In the genomic region with DNA sequence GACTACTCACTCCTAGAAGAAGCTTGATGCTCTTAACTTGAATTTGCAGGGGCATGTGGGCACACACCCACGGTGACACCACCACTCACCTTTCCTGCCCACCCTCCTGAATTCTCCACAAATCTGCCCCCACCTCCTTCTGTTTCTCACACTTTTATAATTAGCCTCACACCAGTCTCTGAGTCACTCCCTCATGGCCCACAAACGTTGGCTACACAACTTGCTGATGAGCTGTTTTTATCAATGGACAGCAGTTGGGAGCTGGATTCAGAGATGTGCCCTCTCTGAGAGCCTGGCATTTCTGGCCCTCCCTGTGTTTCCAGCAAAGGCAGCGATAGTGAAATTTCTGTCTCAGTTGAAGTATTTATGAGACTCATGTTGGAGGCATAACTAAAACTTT, we compare ENCODE assay signal across 13 cellular contexts. TPM values are rescaled to one million over a fixed set of nuclear protein-coding genes. Genes with fewer than 3 reads are reported as not detected.
DNase-seq lines count a peak whose midpoint lies in the region; ATAC-seq and TF ChIP-seq lines count a peak whose summit lies in the region.
"Had no signal": no experiment of that assay in that cellular context is flagged by ENCODE, and none has a peak within 500 bp of the region (broad histone marks: within the 10 kb centered on the region; RNA-seq: fewer than 3 reads in every experiment).

No MANE protein-coding gene starts in this region.

- H3K27ac Mint-ChIP-seq in CD8-positive, alpha-beta T cell: no peak overlapping the region
- peak overlapping the region; percentile 73 for H3K27ac Mint-ChIP-seq in activated T-helper 17 cell treated with anti-CD3 and anti-CD28 coated beads, Interleukin-2, amount 50 U/mL, for 72 hours
- H3K27ac Mint-ChIP-seq: endodermal cell had no signal

- H3K4me1 ChIP-seq in CD8-positive, alpha-beta T cell (ENCODE audit: insufficient read depth, low read length): peaks cover 6% of the 10 kb centered on the region
- peaks cover 0 to 14% of the 10 kb centered on the region in 2 donors for H3K4me1 ChIP-seq in left lung
- H3K4me1 ChIP-seq: Caco-2, right lobe of liver had no signal

- H3K27me3 ChIP-seq in CD8-positive, alpha-beta T cell (ENCODE audit: insufficient read depth, low read length): no peaks in the 10 kb centered on the region
- no peaks in the 10 kb centered on the region for H3K27me3 ChIP-seq in left lung
- H3K27me3 ChIP-seq: right lobe of liver had no signal

- no peaks in the 10 kb centered on the region for H3K9me3 Mint-ChIP-seq in CD8-positive, alpha-beta T cell
- no peaks in the 10 kb centered on the region for H3K9me3 Mint-ChIP-seq in activated T-helper 17 cell treated with anti-CD3 and anti-CD28 coated beads, Interleukin-2, amount 50 U/mL, for 72 hours
- H3K9me3 Mint-ChIP-seq: endodermal cell had no signal

- peaks cover 18% of the 10 kb centered on the region for H3K4me1 Mint-ChIP-seq in CD8-positive, alpha-beta T cell (ENCODE audit: low read depth)
- peaks cover 16% of the 10 kb centered on the region for H3K4me1 Mint-ChIP-seq in activated T-helper 17 cell treated with anti-CD3 and anti-CD28 coated beads, Interleukin-2, amount 50 U/mL, for 72 hours

- H3K4me3 Mint-ChIP-seq in CD8-positive, alpha-beta T cell: peak overlapping the region; percentile 69
- H3K4me3 Mint-ChIP-seq in activated T-helper 17 cell treated with anti-CD3 and anti-CD28 coated beads, Interleukin-2, amount 50 U/mL, for 72 hours: peak overlapping the region; percentile 52
- H3K4me3 Mint-ChIP-seq: endodermal cell had no signal

- TF ChIP-seq CTCF in CD8-positive, alpha-beta T cell (IDR thresholded peaks at IDR 0.05): no peak
- no peak for TF ChIP-seq CTCF in left lung (IDR thresholded peaks at IDR 0.05)

- no peak overlapping the region for H3K4me3 ChIP-seq in CD8-positive, alpha-beta T cell (ENCODE audit: low read depth, low read length)
- no peak overlapping the region for H3K4me3 ChIP-seq in left lung
- H3K4me3 ChIP-seq: right lobe of liver had no signal

- no peak overlapping the region for H3K27ac ChIP-seq in CD8-positive, alpha-beta T cell (ENCODE audit: low read depth, low read length)
- no peak overlapping the region for H3K27ac ChIP-seq in left lung
- H3K27ac ChIP-seq: KMS-11, right lobe of liver had no signal

- no peaks in the 10 kb centered on the region for H3K36me3 Mint-ChIP-seq in CD8-positive, alpha-beta T cell
- no peaks in the 10 kb centered on the region for H3K36me3 Mint-ChIP-seq in activated T-helper 17 cell treated with anti-CD3 and anti-CD28 coated beads, Interleukin-2, amount 50 U/mL, for 72 hours (ENCODE audit: low read depth)

- no peaks in the 10 kb centered on the region for H3K9me3 ChIP-seq in CD8-positive, alpha-beta T cell (ENCODE audit: low read length)
- no peaks in the 10 kb centered on the region for H3K9me3 ChIP-seq in left lung
- H3K9me3 ChIP-seq: Caco-2, right lobe of liver had no signal

- ATAC-seq in CD8-positive, alpha-beta T cell: peak; percentile 54
- ATAC-seq in activated T-helper 17 cell treated with anti-CD3 and anti-CD28 coated beads, Interleukin-2, amount 50 U/mL, for 72 hours (replicated peaks): peak; percentile 80
- ATAC-seq in left lung: peak; percentile 29
- no peak for ATAC-seq in HG03108 (IDR thresholded peaks at IDR 0.05; ENCODE audit: unreplicated experiment)
- ATAC-seq in GM18870 (IDR thresholded peaks at IDR 0.05; ENCODE audit: unreplicated experiment): no peak
- no peak for ATAC-seq in GM21619 (IDR thresholded peaks at IDR 0.05; ENCODE audit: unreplicated experiment)
- no peak for ATAC-seq in HG03442 (IDR thresholded peaks at IDR 0.05; ENCODE audit: unreplicated experiment)
- ATAC-seq: HCT116 had no signal

- POLR2A ChIA-PET in CD8-positive, alpha-beta T cell (lab: Charles Lee): interaction anchor here (1.2 kb wide), 1 partner anchor 16 kb away, joined by 3 read pairs; no protein-coding TSS in a partner anchor

- peak; percentile 44 for DNase-seq in AG20443 (ENCODE audit: low spot score)
- peak in 2 of 7 experiments; percentile 14 to 21 for DNase-seq in CD8-positive, alpha-beta T cell
- no peak for DNase-seq in left lung
- DNase-seq: Caco-2, right lobe of liver had no signal

- CTCF ChIA-PET in CD8-positive, alpha-beta T cell (lab: Charles Lee): no interaction called here

- intact Hi-C loops in CD8-positive, alpha-beta T cell (cut with DNase I, micrococcal nuclease): no loop called here
- intact Hi-C loops in left lung (cut with DNase I): no loop called here

- H3K27me3 Mint-ChIP-seq in CD8-positive, alpha-beta T cell (ENCODE audit: low read depth): peaks cover 3% of the 10 kb centered on the region
- H3K27me3 Mint-ChIP-seq in activated T-helper 17 cell treated with anti-CD3 and anti-CD28 coated beads, Interleukin-2, amount 50 U/mL, for 72 hours: no peaks in the 10 kb centered on the region

- no peaks in the 10 kb centered on the region for H3K36me3 ChIP-seq in CD8-positive, alpha-beta T cell (ENCODE audit: insufficient read depth, low read length)
- H3K36me3 ChIP-seq in left lung: no peaks in the 10 kb centered on the region
- H3K36me3 ChIP-seq: right lobe of liver had no signal

RNA-seq across cellular contexts. Expression of gene COLQ, which starts 1.3 kb away (rescaled TPM):
- total RNA-seq in CD8-positive, alpha-beta T cell: 1 to 10 TPM; 3.3 to 3.9 TPM
- 1 to 10 TPM; 2.7 to 6.1 TPM for total RNA-seq in activated T-helper 17 cell treated with anti-CD3 and anti-CD28 coated beads, Interleukin-2, amount 50 U/mL, for 72 hours
- total RNA-seq in left lung: 1 to 10 TPM; 1.9 to 2.4 TPM
- total RNA-seq: Caco-2 had no signal

Comparison
In these comparisons a context has a peak if more than half of its experiments do, and no peak if none do; other contexts are left out.
1. ATAC-seq: peak in CD8-positive, alpha-beta T cell (single experiment), activated T-helper 17 cell treated with anti-CD3 and anti-CD28 coated beads, Interleukin-2, amount 50 U/mL, for 72 hours (single experiment) and left lung (single experiment); none in HG03108 (single experiment), GM18870 (single experiment), GM21619 (single experiment) and HG03442 (single experiment).